ENCODE assay signal across 8 cellular contexts in the genomic region with DNA sequence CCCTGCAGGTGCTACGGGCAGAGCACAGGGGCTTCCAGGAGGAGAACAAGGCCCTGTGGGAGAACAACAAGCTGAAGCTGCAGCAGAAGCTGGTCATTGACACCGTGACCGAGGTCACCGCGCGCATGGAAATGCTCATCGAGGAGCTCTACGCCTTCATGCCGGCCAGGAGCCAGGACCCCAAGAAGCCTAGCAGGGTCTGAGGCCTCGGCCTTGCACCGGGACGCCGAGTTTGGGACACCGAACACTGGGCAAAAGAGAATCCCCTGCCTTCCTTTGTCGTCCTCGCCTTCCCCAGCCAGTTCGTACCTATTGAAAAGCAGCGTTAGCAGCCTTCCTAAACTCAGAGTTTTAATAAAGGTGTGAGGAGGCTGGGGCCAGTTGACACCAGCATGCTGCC. TPM values are rescaled to one million over a fixed set of nuclear protein-coding genes. Genes with fewer than 3 reads are reported as not detected.
"Had no signal": no experiment of that assay in that cellular context is flagged by ENCODE, and none has a peak within 500 bp of the region (broad histone marks: within the 10 kb centered on the region; RNA-seq: fewer than 3 reads in every experiment).

No MANE protein-coding gene starts in this region.

- FAIRE-seq: HTR-8/SVneo, K562 had no signal

- DNase-seq: GOT3, HCEC 1CT, IMR-90 had no signal

- H3K4me3 ChIP-seq: K562 had no signal

- ATAC-seq: K562 had no signal

RNA-seq across cellular contexts. Expression of gene CBY2, which starts 12.1 kb away (rescaled TPM):
- total RNA-seq: H4, H9, HT-29, IMR-90 had no signal
- polyA plus RNA-seq: IMR-90, K562 had no signal
